1 cellular context compared by ENCODE assay signal in genomic region chr9:133029994-133030316, GRCh38.
TF ChIP-seq lines count a peak whose summit lies in the region.

No MANE protein-coding gene starts in this region.

TF ChIP-seq in K562, 482 proteins besides CTCF, POLR2A, EP300 and RAD21 (continued from another document and continues in another):
- no peak for TF ChIP-seq UBTF (IDR thresholded peaks at IDR 0.05; ENCODE audit: borderline replicate concordance in 1 of 2, low read depth in 2 of 2, low read length in 2 of 2)
- no peak for TF ChIP-seq ZNF3 (CRISPR knock-in tag; IDR thresholded peaks at IDR 0.05)
- no peak for TF ChIP-seq MIER1 (IDR thresholded peaks at IDR 0.05; ENCODE audit: low read depth)
- TF ChIP-seq KDM5B (IDR thresholded peaks at IDR 0.05; ENCODE audit: insufficient replicate concordance, low read depth, low read length): no peak
- no peak for TF ChIP-seq ELK3 (CRISPR knock-in tag; IDR thresholded peaks at IDR 0.05)
- no peak for TF ChIP-seq ZBTB26 (CRISPR knock-in tag; IDR thresholded peaks at IDR 0.05)
- TF ChIP-seq ZFPM2 (CRISPR knock-in tag; IDR thresholded peaks at IDR 0.05): no peak
- TF ChIP-seq RUNX1 (IDR thresholded peaks at IDR 0.05; ENCODE audit: low read depth): no peak
- no peak for TF ChIP-seq MYBL2 (IDR thresholded peaks at IDR 0.05; ENCODE audit: low read depth)
- TF ChIP-seq MYBL2 (CRISPR knock-in tag; IDR thresholded peaks at IDR 0.05; ENCODE audit: borderline replicate concordance): no peak
- TF ChIP-seq ETV1 (tag; conservative IDR thresholded peaks at IDR 0.05; ENCODE audit: low read depth): no peak
- no peak for TF ChIP-seq TEAD4 (IDR thresholded peaks at IDR 0.05; ENCODE audit: low read length)
- TF ChIP-seq TEAD4 (CRISPR knock-in tag; IDR thresholded peaks at IDR 0.05; ENCODE audit: borderline replicate concordance): 0 out of 2 replicates have a peak, but pooled peaks have one; percentile 13
- no peak for TF ChIP-seq ZNF655 (CRISPR knock-in tag; IDR thresholded peaks at IDR 0.05)
- TF ChIP-seq ELK1 (CRISPR knock-in tag; IDR thresholded peaks at IDR 0.05): no peak
- TF ChIP-seq DEAF1 (CRISPR knock-in tag; IDR thresholded peaks at IDR 0.05): no peak
- no peak for TF ChIP-seq CHD2 (IDR thresholded peaks at IDR 0.05; ENCODE audit: low read depth, low read length)
- TF ChIP-seq PTRF (tag; IDR thresholded peaks at IDR 0.05): no peak
- TF ChIP-seq RREB1 (CRISPR knock-in tag; IDR thresholded peaks at IDR 0.05): no peak
- 0 out of 2 replicates have a peak, but pooled peaks have one; percentile 7 for TF ChIP-seq RB1 (IDR thresholded peaks at IDR 0.05; ENCODE audit: low read depth)
- TF ChIP-seq TCF7L2 (IDR thresholded peaks at IDR 0.05; ENCODE audit: low read depth, low read length): no peak
- TF ChIP-seq ID3 (CRISPR knock-in tag; IDR thresholded peaks at IDR 0.05): no peak
- no peak for TF ChIP-seq ID3 (tag; IDR thresholded peaks at IDR 0.05)
- no peak for TF ChIP-seq CTCFL (IDR thresholded peaks at IDR 0.05; ENCODE audit: borderline replicate concordance, insufficient read depth, low read depth, low read length, poor library complexity, severe bottlenecking)
- TF ChIP-seq ETS2 (tag; IDR thresholded peaks at IDR 0.05; ENCODE audit: borderline replicate concordance, poor library complexity, severe bottlenecking): no peak
- no peak for TF ChIP-seq DIDO1 (tag; IDR thresholded peaks at IDR 0.05; ENCODE audit: low read depth)
- TF ChIP-seq ZC3H11A (IDR thresholded peaks at IDR 0.05; ENCODE audit: low read depth, low read length): no peak
- TF ChIP-seq ATF7 (IDR thresholded peaks at IDR 0.05): no peak
- TF ChIP-seq MAFF (IDR thresholded peaks at IDR 0.05; ENCODE audit: low read length): no peak
- TF ChIP-seq THRB (CRISPR knock-in tag; conservative IDR thresholded peaks at IDR 0.05): no peak
- no peak for TF ChIP-seq ZNF133 (CRISPR knock-in tag; IDR thresholded peaks at IDR 0.05)
- TF ChIP-seq ZNF668 (CRISPR knock-in tag; IDR thresholded peaks at IDR 0.05): no peak
- TF ChIP-seq MTA3 (IDR thresholded peaks at IDR 0.05; ENCODE audit: borderline replicate concordance): 0 out of 2 replicates have a peak, but pooled peaks have one; percentile 22
- TF ChIP-seq FOXK1 (CRISPR knock-in tag; IDR thresholded peaks at IDR 0.05; ENCODE audit: borderline replicate concordance): no peak
- no peak for TF ChIP-seq MECOM (CRISPR knock-in tag; IDR thresholded peaks at IDR 0.05)
- TF ChIP-seq HMBOX1 (IDR thresholded peaks at IDR 0.05): no peak
- 0 out of 2 replicates have a peak, but pooled peaks have one; percentile 56 for TF ChIP-seq NR4A1 (CRISPR knock-in tag; IDR thresholded peaks at IDR 0.05)
- TF ChIP-seq NR4A1 (tag; IDR thresholded peaks at IDR 0.05): peak; percentile 33; the same call in 1 of the 2 replicates
